In the genomic region with DNA sequence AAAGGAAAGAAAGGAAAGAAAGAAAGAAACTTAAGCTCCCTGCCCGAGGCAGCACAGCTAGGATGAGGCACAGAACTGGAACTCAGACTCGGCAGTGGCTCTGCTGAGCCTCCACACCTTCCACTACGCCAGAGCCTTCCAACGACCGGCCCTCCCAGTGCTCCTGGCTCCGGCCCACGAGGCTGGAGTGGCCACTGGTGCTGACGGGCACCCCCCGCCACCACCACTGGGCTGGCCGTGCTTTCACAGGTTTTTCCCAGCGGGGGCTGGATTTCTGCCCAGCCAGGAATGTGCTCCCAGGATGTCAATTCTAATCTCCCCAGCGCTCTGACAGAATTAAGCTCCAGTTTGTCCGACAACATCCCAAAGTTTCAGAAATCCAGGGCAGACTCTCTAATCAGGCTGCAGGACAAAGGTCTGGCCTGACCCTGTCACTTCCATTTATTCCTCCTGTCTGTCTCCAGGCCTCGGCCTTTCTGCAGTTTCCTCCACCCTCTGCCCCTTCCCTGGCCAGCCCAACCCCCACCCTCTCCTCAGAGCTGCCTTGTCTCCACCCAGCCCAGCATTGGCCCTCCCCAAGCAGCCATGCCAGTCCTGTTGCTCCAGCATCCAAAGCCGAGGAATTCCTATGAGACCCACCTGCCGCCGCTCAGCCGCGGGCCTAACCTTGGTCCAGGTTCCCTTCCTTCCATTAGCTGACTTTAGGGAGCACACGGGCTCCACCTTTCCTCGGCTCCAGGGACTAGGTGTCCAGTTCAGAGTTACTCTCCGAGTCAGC, we compare ENCODE assay signal across 2 cellular contexts.
TF ChIP-seq lines count a peak whose summit lies in the region.

No MANE protein-coding gene starts in this region.

TF ChIP-seq in Ishikawa, 13 proteins besides CTCF, POLR2A, EP300 and RAD21:
- peak; percentile 75 for TF ChIP-seq MAX (IDR thresholded peaks at IDR 0.05)
- TF ChIP-seq TCF12 (IDR thresholded peaks at IDR 0.05; ENCODE audit: low read depth) = peak; percentile 77
- no peak for TF ChIP-seq CREB1 (IDR thresholded peaks at IDR 0.05; ENCODE audit: low read depth)
- TF ChIP-seq NFIC (IDR thresholded peaks at IDR 0.05) = peak; percentile 90
- peak; percentile 79 for TF ChIP-seq TEAD4 (IDR thresholded peaks at IDR 0.05)

TF ChIP-seq in K562, 482 proteins besides CTCF, POLR2A, EP300 and RAD21:
- TF ChIP-seq CBX1 (IDR thresholded peaks at IDR 0.05; ENCODE audit: low read depth) (no peak), PRDM10 (IDR thresholded peaks at IDR 0.05; ENCODE audit: partially characterized antibody) (no peak), ZFPM2 (CRISPR knock-in tag; IDR thresholded peaks at IDR 0.05) (no peak), HDAC1 (IDR thresholded peaks at IDR 0.05) (no peak), MED1 (CRISPR knock-in tag; IDR thresholded peaks at IDR 0.05; ENCODE audit: borderline replicate concordance) (no peak)
- TF ChIP-seq, protein P1, sequence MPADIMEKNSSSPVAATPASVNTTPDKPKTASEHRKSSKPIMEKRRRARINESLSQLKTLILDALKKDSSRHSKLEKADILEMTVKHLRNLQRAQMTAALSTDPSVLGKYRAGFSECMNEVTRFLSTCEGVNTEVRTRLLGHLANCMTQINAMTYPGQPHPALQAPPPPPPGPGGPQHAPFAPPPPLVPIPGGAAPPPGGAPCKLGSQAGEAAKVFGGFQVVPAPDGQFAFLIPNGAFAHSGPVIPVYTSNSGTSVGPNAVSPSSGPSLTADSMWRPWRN (IDR thresholded peaks at IDR 0.05; ENCODE audit: low read depth) = no peak
